In genomic region chr18:42211201-42211600, GRCh38 we compare ENCODE assay signal across 21 cellular contexts.
"Had no signal": no experiment of that assay in that cellular context is flagged by ENCODE, and none has a peak within 500 bp of the region (broad histone marks: within the 10 kb centered on the region; RNA-seq: fewer than 3 reads in every experiment).

No MANE protein-coding gene starts in this region.

- H3K27me3 ChIP-seq: neural progenitor cell, ovary, right lobe of liver, sigmoid colon, stomach, thyroid gland, tibial nerve, upper lobe of left lung had no signal

- H3K36me3 ChIP-seq: neural progenitor cell, ovary, right lobe of liver, sigmoid colon, stomach, thoracic aorta, thyroid gland, tibial nerve, upper lobe of left lung had no signal

- H3K4me3 ChIP-seq: neural progenitor cell, ovary, psoas muscle, right lobe of liver, sigmoid colon, stomach, thoracic aorta, thyroid gland, tibial nerve, upper lobe of left lung had no signal

- DNase-seq: natural killer cell; occipital lobe; ovary; psoas muscle; right lobe of liver; sigmoid colon; small intestine; stimulated activated CD4-positive, alpha-beta T cell treated with anti-CD3 and anti-CD28 coated beads, Interleukin-15, amount 100 ng/mL, for 24 hours; stimulated activated CD4-positive, alpha-beta T cell treated with anti-CD3 and anti-CD28 coated beads, Interleukin-2, amount 100 ng/mL, for 24 hours; stimulated activated CD4-positive, alpha-beta T cell treated with anti-CD3 and anti-CD28 coated beads, Interleukin-2, amount 100 ng/mL, for 48 hours; stimulated activated CD4-positive, alpha-beta T cell treated with anti-CD3 and anti-CD28 coated beads, Interleukin-4, amount 100 ng/mL, for 24 hours; stimulated activated naive B cell treated with anti-CD40 and anti-IgM and Interleukin-4, amounts not matched to agents 10 μg/mL and 1 μg/mL and 100 μg/mL, for 72 hours; stimulated activated naive CD4-positive, alpha-beta T cell treated with Interleukin-2 at 50 U/mL for 16 hours; stomach; thyroid gland; trophoblast cell; upper lobe of left lung had no signal

- H3K27ac ChIP-seq: neural progenitor cell, ovary, parathyroid adenoma, psoas muscle, right lobe of liver, sigmoid colon, stomach, thoracic aorta, thyroid gland, tibial nerve, upper lobe of left lung had no signal

- H3K9ac ChIP-seq: neural progenitor cell, parathyroid adenoma had no signal

- H3K4me2 ChIP-seq: neural progenitor cell had no signal

- H3K4me1 ChIP-seq: neural progenitor cell, parathyroid adenoma, psoas muscle, right lobe of liver, sigmoid colon, stomach, thyroid gland, tibial nerve, upper lobe of left lung had no signal

- H3K9me3 ChIP-seq: ovary, psoas muscle, right lobe of liver, sigmoid colon, thoracic aorta, thyroid gland, upper lobe of left lung had no signal
